1 cellular context compared by ENCODE assay signal in the genomic region with DNA sequence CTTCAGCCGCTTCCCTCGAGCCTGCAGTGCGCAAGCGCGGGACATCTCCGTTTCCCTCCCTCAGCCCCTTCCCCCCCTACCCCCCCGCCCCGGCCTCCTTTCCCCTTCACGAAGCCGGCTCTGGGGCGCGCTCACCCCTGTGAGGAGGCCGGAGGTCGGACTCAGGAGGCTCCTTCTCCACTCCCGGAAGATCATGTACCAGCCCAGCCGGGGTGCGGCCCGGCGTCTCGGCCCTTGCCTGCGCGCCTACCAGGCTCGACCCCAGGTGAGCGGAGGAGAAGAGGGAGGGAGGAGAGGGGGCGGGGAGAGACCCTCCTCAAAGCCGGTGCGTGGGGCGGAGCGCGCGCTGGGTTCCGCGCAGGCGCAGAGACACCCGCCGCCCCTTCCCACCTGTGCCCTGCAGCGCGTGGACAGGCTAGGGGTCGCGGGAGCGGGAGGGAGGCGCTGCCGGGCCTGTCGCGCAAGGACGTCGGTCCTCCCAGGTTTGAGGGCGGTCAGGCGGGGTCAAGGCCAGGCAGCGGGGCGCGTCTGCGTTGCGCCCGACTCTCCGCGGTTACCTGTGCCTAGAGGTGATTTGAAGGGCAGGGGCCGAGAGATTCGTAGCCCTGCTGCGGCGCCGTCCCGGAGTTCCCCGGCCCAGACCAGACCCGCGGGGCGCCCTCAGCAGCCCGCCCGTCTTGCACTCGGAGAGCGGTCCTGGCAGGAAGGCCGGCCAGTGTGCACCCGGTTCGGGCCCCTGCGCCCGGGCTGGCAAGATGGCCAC.
A peak's percentile ranks its signal among the peaks of the same experiment; 100 is the strongest.
TF ChIP-seq lines count a peak whose summit lies in the region.

A gene with protein sequence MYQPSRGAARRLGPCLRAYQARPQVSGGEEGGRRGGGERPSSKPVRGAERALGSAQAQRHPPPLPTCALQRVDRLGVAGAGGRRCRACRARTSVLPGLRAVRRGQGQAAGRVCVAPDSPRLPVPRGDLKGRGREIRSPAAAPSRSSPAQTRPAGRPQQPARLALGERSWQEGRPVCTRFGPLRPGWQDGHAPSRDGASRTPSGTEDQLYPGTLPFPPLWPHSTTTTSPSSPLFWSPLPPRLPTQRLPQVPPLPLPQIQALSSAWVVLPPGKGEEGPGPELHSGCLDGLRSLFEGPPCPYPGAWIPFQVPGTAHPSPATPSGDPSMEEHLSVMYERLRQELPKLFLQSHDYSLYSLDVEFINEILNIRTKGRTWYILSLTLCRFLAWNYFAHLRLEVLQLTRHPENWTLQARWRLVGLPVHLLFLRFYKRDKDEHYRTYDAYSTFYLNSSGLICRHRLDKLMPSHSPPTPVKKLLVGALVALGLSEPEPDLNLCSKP (plus strand): TSS at position 95 of the 763 bp plus-strand sequence. CDS start 99 bp downstream, at position 194.

TF ChIP-seq in HepG2, 621 proteins besides CTCF, POLR2A, EP300 and RAD21 (continued from another document and continues in another):
- TF ChIP-seq, protein P1, sequence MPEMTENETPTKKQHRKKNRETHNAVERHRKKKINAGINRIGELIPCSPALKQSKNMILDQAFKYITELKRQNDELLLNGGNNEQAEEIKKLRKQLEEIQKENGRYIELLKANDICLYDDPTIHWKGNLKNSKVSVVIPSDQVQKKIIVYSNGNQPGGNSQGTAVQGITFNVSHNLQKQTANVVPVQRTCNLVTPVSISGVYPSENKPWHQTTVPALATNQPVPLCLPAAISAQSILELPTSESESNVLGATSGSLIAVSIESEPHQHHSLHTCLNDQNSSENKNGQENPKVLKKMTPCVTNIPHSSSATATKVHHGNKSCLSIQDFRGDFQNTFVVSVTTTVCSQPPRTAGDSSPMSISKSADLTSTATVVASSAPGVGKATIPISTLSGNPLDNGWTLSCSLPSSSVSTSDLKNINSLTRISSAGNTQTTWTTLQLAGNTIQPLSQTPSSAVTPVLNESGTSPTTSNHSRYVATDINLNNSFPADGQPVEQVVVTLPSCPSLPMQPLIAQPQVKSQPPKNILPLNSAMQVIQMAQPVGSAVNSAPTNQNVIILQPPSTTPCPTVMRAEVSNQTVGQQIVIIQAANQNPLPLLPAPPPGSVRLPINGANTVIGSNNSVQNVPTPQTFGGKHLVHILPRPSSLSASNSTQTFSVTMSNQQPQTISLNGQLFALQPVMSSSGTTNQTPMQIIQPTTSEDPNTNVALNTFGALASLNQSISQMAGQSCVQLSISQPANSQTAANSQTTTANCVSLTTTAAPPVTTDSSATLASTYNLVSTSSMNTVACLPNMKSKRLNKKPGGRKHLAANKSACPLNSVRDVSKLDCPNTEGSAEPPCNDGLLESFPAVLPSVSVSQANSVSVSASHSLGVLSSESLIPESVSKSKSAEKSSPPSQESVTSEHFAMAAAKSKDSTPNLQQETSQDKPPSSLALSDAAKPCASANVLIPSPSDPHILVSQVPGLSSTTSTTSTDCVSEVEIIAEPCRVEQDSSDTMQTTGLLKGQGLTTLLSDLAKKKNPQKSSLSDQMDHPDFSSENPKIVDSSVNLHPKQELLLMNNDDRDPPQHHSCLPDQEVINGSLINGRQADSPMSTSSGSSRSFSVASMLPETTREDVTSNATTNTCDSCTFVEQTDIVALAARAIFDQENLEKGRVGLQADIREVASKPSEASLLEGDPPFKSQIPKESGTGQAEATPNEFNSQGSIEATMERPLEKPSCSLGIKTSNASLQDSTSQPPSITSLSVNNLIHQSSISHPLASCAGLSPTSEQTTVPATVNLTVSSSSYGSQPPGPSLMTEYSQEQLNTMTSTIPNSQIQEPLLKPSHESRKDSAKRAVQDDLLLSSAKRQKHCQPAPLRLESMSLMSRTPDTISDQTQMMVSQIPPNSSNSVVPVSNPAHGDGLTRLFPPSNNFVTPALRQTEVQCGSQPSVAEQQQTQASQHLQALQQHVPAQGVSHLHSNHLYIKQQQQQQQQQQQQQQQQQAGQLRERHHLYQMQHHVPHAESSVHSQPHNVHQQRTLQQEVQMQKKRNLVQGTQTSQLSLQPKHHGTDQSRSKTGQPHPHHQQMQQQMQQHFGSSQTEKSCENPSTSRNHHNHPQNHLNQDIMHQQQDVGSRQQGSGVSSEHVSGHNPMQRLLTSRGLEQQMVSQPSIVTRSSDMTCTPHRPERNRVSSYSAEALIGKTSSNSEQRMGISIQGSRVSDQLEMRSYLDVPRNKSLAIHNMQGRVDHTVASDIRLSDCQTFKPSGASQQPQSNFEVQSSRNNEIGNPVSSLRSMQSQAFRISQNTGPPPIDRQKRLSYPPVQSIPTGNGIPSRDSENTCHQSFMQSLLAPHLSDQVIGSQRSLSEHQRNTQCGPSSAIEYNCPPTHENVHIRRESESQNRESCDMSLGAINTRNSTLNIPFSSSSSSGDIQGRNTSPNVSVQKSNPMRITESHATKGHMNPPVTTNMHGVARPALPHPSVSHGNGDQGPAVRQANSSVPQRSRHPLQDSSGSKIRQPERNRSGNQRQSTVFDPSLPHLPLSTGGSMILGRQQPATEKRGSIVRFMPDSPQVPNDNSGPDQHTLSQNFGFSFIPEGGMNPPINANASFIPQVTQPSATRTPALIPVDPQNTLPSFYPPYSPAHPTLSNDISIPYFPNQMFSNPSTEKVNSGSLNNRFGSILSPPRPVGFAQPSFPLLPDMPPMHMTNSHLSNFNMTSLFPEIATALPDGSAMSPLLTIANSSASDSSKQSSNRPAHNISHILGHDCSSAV (CRISPR knock-in tag; IDR thresholded peaks at IDR 0.05; ENCODE audit: borderline replicate concordance): peak; percentile 80; the same call in 1 of the 2 replicates
- TF ChIP-seq, protein P2, sequence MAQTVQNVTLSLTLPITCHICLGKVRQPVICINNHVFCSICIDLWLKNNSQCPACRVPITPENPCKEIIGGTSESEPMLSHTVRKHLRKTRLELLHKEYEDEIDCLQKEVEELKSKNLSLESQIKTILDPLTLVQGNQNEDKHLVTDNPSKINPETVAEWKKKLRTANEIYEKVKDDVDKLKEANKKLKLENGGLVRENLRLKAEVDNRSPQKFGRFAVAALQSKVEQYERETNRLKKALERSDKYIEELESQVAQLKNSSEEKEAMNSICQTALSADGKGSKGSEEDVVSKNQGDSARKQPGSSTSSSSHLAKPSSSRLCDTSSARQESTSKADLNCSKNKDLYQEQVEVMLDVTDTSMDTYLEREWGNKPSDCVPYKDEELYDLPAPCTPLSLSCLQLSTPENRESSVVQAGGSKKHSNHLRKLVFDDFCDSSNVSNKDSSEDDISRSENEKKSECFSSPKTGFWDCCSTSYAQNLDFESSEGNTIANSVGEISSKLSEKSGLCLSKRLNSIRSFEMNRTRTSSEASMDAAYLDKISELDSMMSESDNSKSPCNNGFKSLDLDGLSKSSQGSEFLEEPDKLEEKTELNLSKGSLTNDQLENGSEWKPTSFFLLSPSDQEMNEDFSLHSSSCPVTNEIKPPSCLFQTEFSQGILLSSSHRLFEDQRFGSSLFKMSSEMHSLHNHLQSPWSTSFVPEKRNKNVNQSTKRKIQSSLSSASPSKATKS (CRISPR knock-in tag; IDR thresholded peaks at IDR 0.05): no peak
- TF ChIP-seq RFX5 (IDR thresholded peaks at IDR 0.05; ENCODE audit: low read depth, low read length): no peak; the same call in 1 of the 2 replicates
- peak; percentile 93 for TF ChIP-seq KLF13 (CRISPR knock-in tag; IDR thresholded peaks at IDR 0.05)
- peak; percentile 61 for TF ChIP-seq ZNF781 (CRISPR knock-in tag; IDR thresholded peaks at IDR 0.05; ENCODE audit: borderline replicate concordance, not compliant biosample characterization)
- TF ChIP-seq GATA4 (IDR thresholded peaks at IDR 0.05; ENCODE audit: borderline replicate concordance, low read depth): 0 out of 2 replicates have a peak, but pooled peaks have one; percentile 35
- TF ChIP-seq, protein P3, sequence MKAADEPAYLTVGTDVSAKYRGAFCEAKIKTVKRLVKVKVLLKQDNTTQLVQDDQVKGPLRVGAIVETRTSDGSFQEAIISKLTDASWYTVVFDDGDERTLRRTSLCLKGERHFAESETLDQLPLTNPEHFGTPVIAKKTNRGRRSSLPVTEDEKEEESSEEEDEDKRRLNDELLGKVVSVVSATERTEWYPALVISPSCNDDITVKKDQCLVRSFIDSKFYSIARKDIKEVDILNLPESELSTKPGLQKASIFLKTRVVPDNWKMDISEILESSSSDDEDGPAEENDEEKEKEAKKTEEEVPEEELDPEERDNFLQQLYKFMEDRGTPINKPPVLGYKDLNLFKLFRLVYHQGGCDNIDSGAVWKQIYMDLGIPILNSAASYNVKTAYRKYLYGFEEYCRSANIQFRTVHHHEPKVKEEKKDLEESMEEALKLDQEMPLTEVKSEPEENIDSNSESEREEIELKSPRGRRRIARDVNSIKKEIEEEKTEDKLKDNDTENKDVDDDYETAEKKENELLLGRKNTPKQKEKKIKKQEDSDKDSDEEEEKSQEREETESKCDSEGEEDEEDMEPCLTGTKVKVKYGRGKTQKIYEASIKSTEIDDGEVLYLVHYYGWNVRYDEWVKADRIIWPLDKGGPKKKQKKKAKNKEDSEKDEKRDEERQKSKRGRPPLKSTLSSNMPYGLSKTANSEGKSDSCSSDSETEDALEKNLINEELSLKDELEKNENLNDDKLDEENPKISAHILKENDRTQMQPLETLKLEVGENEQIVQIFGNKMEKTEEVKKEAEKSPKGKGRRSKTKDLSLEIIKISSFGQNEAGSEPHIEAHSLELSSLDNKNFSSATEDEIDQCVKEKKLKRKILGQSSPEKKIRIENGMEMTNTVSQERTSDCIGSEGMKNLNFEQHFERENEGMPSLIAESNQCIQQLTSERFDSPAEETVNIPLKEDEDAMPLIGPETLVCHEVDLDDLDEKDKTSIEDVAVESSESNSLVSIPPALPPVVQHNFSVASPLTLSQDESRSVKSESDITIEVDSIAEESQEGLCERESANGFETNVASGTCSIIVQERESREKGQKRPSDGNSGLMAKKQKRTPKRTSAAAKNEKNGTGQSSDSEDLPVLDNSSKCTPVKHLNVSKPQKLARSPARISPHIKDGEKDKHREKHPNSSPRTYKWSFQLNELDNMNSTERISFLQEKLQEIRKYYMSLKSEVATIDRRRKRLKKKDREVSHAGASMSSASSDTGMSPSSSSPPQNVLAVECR (CRISPR knock-in tag; IDR thresholded peaks at IDR 0.05; ENCODE audit: borderline replicate concordance): peak; percentile 98
- TF ChIP-seq, protein P4, sequence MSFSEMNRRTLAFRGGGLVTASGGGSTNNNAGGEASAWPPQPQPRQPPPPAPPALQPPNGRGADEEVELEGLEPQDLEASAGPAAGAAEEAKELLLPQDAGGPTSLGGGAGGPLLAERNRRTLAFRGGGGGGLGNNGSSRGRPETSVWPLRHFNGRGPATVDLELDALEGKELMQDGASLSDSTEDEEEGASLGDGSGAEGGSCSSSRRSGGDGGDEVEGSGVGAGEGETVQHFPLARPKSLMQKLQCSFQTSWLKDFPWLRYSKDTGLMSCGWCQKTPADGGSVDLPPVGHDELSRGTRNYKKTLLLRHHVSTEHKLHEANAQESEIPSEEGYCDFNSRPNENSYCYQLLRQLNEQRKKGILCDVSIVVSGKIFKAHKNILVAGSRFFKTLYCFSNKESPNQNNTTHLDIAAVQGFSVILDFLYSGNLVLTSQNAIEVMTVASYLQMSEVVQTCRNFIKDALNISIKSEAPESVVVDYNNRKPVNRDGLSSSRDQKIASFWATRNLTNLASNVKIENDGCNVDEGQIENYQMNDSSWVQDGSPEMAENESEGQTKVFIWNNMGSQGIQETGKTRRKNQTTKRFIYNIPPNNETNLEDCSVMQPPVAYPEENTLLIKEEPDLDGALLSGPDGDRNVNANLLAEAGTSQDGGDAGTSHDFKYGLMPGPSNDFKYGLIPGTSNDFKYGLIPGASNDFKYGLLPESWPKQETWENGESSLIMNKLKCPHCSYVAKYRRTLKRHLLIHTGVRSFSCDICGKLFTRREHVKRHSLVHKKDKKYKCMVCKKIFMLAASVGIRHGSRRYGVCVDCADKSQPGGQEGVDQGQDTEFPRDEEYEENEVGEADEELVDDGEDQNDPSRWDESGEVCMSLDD (CRISPR knock-in tag; IDR thresholded peaks at IDR 0.05; ENCODE audit: borderline replicate concordance): peak; percentile 89
- no peak for TF ChIP-seq CEBPB (IDR thresholded peaks at IDR 0.05; ENCODE audit: borderline replicate concordance, low read depth, low read length)
- TF ChIP-seq, protein P5, sequence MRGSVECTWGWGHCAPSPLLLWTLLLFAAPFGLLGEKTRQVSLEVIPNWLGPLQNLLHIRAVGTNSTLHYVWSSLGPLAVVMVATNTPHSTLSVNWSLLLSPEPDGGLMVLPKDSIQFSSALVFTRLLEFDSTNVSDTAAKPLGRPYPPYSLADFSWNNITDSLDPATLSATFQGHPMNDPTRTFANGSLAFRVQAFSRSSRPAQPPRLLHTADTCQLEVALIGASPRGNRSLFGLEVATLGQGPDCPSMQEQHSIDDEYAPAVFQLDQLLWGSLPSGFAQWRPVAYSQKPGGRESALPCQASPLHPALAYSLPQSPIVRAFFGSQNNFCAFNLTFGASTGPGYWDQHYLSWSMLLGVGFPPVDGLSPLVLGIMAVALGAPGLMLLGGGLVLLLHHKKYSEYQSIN (CRISPR knock-in tag; IDR thresholded peaks at IDR 0.05; ENCODE audit: borderline replicate concordance): no peak; the same call in 1 of the 2 replicates
- TF ChIP-seq REPIN1 (CRISPR knock-in tag; IDR thresholded peaks at IDR 0.05; ENCODE audit: borderline replicate concordance, low read depth): peak; percentile 75; the same call in 1 of the 2 replicates
- TF ChIP-seq, protein P6, sequence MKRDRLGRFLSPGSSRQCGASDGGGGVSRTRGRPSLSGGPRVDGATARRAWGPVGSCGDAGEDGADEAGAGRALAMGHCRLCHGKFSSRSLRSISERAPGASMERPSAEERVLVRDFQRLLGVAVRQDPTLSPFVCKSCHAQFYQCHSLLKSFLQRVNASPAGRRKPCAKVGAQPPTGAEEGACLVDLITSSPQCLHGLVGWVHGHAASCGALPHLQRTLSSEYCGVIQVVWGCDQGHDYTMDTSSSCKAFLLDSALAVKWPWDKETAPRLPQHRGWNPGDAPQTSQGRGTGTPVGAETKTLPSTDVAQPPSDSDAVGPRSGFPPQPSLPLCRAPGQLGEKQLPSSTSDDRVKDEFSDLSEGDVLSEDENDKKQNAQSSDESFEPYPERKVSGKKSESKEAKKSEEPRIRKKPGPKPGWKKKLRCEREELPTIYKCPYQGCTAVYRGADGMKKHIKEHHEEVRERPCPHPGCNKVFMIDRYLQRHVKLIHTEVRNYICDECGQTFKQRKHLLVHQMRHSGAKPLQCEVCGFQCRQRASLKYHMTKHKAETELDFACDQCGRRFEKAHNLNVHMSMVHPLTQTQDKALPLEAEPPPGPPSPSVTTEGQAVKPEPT (CRISPR knock-in tag; IDR thresholded peaks at IDR 0.05; ENCODE audit: low read depth): peak; percentile 3; the same call in 1 of the 2 replicates
- no peak for TF ChIP-seq CENPX (CRISPR knock-in tag; IDR thresholded peaks at IDR 0.05)
- TF ChIP-seq ZNF749 (CRISPR knock-in tag; IDR thresholded peaks at IDR 0.05; ENCODE audit: borderline replicate concordance): peak; percentile 48; the same call in 1 of the 2 replicates
- peak; percentile 88; the same call in 1 of the 2 replicates for TF ChIP-seq ZNF678 (CRISPR knock-in tag; IDR thresholded peaks at IDR 0.05)
- TF ChIP-seq PITX1 (CRISPR knock-in tag; IDR thresholded peaks at IDR 0.05): peak; percentile 53
- 0 out of 2 replicates have a peak, but pooled peaks have one; percentile 50 for TF ChIP-seq PAX8 (CRISPR knock-in tag; IDR thresholded peaks at IDR 0.05; ENCODE audit: borderline replicate concordance)
- peak; percentile 81 for TF ChIP-seq CBFB (CRISPR knock-in tag; IDR thresholded peaks at IDR 0.05)
- 0 out of 2 replicates have a peak, but pooled peaks have one; percentile 87 for TF ChIP-seq PAWR (CRISPR knock-in tag; IDR thresholded peaks at IDR 0.05; ENCODE audit: borderline replicate concordance)
- TF ChIP-seq, protein P7, sequence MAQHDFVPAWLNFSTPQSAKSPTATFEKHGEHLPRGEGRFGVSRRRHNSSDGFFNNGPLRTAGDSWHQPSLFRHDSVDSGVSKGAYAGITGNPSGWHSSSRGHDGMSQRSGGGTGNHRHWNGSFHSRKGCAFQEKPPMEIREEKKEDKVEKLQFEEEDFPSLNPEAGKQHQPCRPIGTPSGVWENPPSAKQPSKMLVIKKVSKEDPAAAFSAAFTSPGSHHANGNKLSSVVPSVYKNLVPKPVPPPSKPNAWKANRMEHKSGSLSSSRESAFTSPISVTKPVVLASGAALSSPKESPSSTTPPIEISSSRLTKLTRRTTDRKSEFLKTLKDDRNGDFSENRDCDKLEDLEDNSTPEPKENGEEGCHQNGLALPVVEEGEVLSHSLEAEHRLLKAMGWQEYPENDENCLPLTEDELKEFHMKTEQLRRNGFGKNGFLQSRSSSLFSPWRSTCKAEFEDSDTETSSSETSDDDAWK (CRISPR knock-in tag; IDR thresholded peaks at IDR 0.05): no peak
- TF ChIP-seq CAMTA2 (CRISPR knock-in tag; IDR thresholded peaks at IDR 0.05; ENCODE audit: borderline replicate concordance): peak; percentile 98
- peak; percentile 37; the same call in 1 of the 2 replicates for TF ChIP-seq NCOA2 (CRISPR knock-in tag; IDR thresholded peaks at IDR 0.05)
